In genomic region chr12:69585189-69586062, GRCh38 we compare ENCODE assay signal across 1 cellular context.
A peak's percentile ranks its signal among the peaks of the same experiment; 100 is the strongest.
TF ChIP-seq lines count a peak whose summit lies in the region.

CCT2 (plus strand) TSS chr12:69585459; CDS start chr12:69585522, 63 bp downstream.

TF ChIP-seq in HepG2, 621 proteins besides CTCF, POLR2A, EP300 and RAD21 (continued from another document and continues in another):
- TF ChIP-seq, protein P1, sequence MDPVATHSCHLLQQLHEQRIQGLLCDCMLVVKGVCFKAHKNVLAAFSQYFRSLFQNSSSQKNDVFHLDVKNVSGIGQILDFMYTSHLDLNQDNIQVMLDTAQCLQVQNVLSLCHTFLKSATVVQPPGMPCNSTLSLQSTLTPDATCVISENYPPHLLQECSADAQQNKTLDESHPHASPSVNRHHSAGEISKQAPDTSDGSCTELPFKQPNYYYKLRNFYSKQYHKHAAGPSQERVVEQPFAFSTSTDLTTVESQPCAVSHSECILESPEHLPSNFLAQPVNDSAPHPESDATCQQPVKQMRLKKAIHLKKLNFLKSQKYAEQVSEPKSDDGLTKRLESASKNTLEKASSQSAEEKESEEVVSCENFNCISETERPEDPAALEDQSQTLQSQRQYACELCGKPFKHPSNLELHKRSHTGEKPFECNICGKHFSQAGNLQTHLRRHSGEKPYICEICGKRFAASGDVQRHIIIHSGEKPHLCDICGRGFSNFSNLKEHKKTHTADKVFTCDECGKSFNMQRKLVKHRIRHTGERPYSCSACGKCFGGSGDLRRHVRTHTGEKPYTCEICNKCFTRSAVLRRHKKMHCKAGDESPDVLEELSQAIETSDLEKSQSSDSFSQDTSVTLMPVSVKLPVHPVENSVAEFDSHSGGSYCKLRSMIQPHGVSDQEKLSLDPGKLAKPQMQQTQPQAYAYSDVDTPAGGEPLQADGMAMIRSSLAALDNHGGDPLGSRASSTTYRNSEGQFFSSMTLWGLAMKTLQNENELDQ (CRISPR knock-in tag; IDR thresholded peaks at IDR 0.05; ENCODE audit: borderline replicate concordance), result peak; percentile 87; the same call in 1 of the 2 replicates
- no peak for TF ChIP-seq TRAFD1 (CRISPR knock-in tag; IDR thresholded peaks at IDR 0.05; ENCODE audit: borderline replicate concordance)
- peak; percentile 99 for TF ChIP-seq YEATS4 (CRISPR knock-in tag; IDR thresholded peaks at IDR 0.05; ENCODE audit: borderline replicate concordance)
- TF ChIP-seq, protein P2, sequence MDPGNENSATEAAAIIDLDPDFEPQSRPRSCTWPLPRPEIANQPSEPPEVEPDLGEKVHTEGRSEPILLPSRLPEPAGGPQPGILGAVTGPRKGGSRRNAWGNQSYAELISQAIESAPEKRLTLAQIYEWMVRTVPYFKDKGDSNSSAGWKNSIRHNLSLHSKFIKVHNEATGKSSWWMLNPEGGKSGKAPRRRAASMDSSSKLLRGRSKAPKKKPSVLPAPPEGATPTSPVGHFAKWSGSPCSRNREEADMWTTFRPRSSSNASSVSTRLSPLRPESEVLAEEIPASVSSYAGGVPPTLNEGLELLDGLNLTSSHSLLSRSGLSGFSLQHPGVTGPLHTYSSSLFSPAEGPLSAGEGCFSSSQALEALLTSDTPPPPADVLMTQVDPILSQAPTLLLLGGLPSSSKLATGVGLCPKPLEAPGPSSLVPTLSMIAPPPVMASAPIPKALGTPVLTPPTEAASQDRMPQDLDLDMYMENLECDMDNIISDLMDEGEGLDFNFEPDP (CRISPR knock-in tag; conservative IDR thresholded peaks at IDR 0.05), result no peak
- TF ChIP-seq ZNF747 (CRISPR knock-in tag; IDR thresholded peaks at IDR 0.05; ENCODE audit: borderline replicate concordance), result peak; percentile 87
- TF ChIP-seq SPEN (CRISPR knock-in tag; IDR thresholded peaks at IDR 0.05; ENCODE audit: low read depth), result peak; percentile 88
- peak; percentile 74; the same call in 1 of the 2 replicates for TF ChIP-seq MTA1 (CRISPR knock-in tag; IDR thresholded peaks at IDR 0.05; ENCODE audit: borderline replicate concordance)
- no peak for TF ChIP-seq LRRFIP1 (CRISPR knock-in tag; conservative IDR thresholded peaks at IDR 0.05)
- no peak for TF ChIP-seq JDP2 (CRISPR knock-in tag; IDR thresholded peaks at IDR 0.05; ENCODE audit: borderline replicate concordance)
- TF ChIP-seq ZNF782 (CRISPR knock-in tag; IDR thresholded peaks at IDR 0.05; ENCODE audit: borderline replicate concordance), result peak; percentile 63; the same call in 1 of the 2 replicates
- peak; percentile 77; the same call in 1 of the 2 replicates for TF ChIP-seq ZNF564 (CRISPR knock-in tag; IDR thresholded peaks at IDR 0.05)
- TF ChIP-seq, protein P3, sequence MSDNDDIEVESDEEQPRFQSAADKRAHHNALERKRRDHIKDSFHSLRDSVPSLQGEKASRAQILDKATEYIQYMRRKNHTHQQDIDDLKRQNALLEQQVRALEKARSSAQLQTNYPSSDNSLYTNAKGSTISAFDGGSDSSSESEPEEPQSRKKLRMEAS (IDR thresholded peaks at IDR 0.05), result peak; percentile 96
- no peak for TF ChIP-seq ZFP82 (CRISPR knock-in tag; IDR thresholded peaks at IDR 0.05; ENCODE audit: borderline replicate concordance)
- TF ChIP-seq BCL3 (CRISPR knock-in tag; IDR thresholded peaks at IDR 0.05), result peak; percentile 90
- peak; percentile 38; the same call in 1 of the 2 replicates for TF ChIP-seq FOXK1 (CRISPR knock-in tag; IDR thresholded peaks at IDR 0.05; ENCODE audit: borderline replicate concordance, low read depth)
- TF ChIP-seq NFKB2 (CRISPR knock-in tag; IDR thresholded peaks at IDR 0.05; ENCODE audit: borderline replicate concordance), result peak; percentile 91; the same call in 1 of the 2 replicates
- TF ChIP-seq, protein P4, sequence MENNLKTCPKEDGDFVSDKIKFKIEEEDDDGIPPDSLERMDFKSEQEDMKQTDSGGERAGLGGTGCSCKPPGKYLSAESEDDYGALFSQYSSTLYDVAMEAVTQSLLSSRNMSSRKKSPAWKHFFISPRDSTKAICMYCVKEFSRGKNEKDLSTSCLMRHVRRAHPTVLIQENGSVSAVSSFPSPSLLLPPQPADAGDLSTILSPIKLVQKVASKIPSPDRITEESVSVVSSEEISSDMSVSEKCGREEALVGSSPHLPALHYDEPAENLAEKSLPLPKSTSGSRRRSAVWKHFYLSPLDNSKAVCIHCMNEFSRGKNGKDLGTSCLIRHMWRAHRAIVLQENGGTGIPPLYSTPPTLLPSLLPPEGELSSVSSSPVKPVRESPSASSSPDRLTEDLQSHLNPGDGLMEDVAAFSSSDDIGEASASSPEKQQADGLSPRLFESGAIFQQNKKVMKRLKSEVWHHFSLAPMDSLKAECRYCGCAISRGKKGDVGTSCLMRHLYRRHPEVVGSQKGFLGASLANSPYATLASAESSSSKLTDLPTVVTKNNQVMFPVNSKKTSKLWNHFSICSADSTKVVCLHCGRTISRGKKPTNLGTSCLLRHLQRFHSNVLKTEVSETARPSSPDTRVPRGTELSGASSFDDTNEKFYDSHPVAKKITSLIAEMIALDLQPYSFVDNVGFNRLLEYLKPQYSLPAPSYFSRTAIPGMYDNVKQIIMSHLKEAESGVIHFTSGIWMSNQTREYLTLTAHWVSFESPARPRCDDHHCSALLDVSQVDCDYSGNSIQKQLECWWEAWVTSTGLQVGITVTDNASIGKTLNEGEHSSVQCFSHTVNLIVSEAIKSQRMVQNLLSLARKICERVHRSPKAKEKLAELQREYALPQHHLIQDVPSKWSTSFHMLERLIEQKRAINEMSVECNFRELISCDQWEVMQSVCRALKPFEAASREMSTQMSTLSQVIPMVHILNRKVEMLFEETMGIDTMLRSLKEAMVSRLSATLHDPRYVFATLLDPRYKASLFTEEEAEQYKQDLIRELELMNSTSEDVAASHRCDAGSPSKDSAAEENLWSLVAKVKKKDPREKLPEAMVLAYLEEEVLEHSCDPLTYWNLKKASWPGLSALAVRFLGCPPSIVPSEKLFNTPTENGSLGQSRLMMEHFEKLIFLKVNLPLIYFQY (CRISPR knock-in tag; IDR thresholded peaks at IDR 0.05; ENCODE audit: borderline replicate concordance), result peak; percentile 57; the same call in 1 of the 2 replicates
- 0 out of 2 replicates have a peak, but pooled peaks have one; percentile 72 for TF ChIP-seq ZNF569 (CRISPR knock-in tag; IDR thresholded peaks at IDR 0.05; ENCODE audit: borderline replicate concordance)
- TF ChIP-seq, protein P5, sequence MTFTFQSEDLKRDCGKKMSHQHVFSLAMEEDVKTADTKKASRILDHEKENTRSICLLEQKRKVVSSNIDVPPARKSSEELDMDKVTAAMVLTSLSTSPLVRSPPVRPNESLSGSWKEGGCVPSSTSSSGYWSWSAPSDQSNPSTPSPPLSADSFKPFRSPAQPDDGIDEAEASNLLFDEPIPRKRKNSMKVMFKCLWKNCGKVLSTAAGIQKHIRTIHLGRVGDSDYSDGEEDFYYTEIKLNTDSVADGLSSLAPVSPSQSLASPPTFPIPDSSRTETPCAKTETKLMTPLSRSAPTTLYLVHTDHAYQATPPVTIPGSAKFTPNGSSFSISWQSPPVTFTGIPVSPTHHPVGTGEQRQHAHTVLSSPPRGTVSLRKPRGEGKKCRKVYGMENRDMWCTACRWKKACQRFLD (CRISPR knock-in tag; IDR thresholded peaks at IDR 0.05; ENCODE audit: borderline replicate concordance), result peak; percentile 93; the same call in 1 of the 2 replicates
- TF ChIP-seq, protein P6, sequence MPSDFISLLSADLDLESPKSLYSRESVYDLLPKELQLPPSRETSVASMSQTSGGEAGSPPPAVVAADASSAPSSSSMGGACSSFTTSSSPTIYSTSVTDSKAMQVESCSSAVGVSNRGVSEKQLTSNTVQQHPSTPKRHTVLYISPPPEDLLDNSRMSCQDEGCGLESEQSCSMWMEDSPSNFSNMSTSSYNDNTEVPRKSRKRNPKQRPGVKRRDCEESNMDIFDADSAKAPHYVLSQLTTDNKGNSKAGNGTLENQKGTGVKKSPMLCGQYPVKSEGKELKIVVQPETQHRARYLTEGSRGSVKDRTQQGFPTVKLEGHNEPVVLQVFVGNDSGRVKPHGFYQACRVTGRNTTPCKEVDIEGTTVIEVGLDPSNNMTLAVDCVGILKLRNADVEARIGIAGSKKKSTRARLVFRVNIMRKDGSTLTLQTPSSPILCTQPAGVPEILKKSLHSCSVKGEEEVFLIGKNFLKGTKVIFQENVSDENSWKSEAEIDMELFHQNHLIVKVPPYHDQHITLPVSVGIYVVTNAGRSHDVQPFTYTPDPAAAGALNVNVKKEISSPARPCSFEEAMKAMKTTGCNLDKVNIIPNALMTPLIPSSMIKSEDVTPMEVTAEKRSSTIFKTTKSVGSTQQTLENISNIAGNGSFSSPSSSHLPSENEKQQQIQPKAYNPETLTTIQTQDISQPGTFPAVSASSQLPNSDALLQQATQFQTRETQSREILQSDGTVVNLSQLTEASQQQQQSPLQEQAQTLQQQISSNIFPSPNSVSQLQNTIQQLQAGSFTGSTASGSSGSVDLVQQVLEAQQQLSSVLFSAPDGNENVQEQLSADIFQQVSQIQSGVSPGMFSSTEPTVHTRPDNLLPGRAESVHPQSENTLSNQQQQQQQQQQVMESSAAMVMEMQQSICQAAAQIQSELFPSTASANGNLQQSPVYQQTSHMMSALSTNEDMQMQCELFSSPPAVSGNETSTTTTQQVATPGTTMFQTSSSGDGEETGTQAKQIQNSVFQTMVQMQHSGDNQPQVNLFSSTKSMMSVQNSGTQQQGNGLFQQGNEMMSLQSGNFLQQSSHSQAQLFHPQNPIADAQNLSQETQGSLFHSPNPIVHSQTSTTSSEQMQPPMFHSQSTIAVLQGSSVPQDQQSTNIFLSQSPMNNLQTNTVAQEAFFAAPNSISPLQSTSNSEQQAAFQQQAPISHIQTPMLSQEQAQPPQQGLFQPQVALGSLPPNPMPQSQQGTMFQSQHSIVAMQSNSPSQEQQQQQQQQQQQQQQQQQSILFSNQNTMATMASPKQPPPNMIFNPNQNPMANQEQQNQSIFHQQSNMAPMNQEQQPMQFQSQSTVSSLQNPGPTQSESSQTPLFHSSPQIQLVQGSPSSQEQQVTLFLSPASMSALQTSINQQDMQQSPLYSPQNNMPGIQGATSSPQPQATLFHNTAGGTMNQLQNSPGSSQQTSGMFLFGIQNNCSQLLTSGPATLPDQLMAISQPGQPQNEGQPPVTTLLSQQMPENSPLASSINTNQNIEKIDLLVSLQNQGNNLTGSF (CRISPR knock-in tag; IDR thresholded peaks at IDR 0.05), result peak; percentile 92
- no peak for TF ChIP-seq PRPF4 (IDR thresholded peaks at IDR 0.05; ENCODE audit: low read depth, low read length, poor library complexity, severe bottlenecking)
- no peak for TF ChIP-seq PAWR (CRISPR knock-in tag; IDR thresholded peaks at IDR 0.05; ENCODE audit: borderline replicate concordance)
- no peak; the same call in 1 of the 2 replicates for TF ChIP-seq ZNF124 (CRISPR knock-in tag; IDR thresholded peaks at IDR 0.05)
- TF ChIP-seq ZNF543 (CRISPR knock-in tag; IDR thresholded peaks at IDR 0.05), result 0 out of 2 replicates have a peak, but pooled peaks have one; percentile 64
- TF ChIP-seq CC2D1A (CRISPR knock-in tag; IDR thresholded peaks at IDR 0.05), result no peak
- TF ChIP-seq ZNF660 (CRISPR knock-in tag; IDR thresholded peaks at IDR 0.05; ENCODE audit: borderline replicate concordance, low read depth), result no peak
